In genomic region chr19:47447470-47448359, GRCh38 we compare ENCODE assay signal across 8 cellular contexts. TPM values are rescaled to one million over a fixed set of nuclear protein-coding genes. Genes with fewer than 3 reads are reported as not detected.
A peak's percentile ranks its signal among the peaks of the same experiment; 100 is the strongest.
DNase-seq lines count a peak whose midpoint lies in the region; ATAC-seq and TF ChIP-seq lines count a peak whose summit lies in the region.

No MANE protein-coding gene starts in this region.

- H3K27me3 ChIP-seq in HUES64 (ENCODE audit: insufficient read depth, low read length), result peaks cover 27% of the 10 kb centered on the region
- H3K27me3 ChIP-seq in lower lobe of right lung (ENCODE audit: low read depth), result peaks cover 69% of the 10 kb centered on the region

- H3K27ac ChIP-seq in HUES64 (ENCODE audit: low read depth, low read length), result no peak overlapping the region
- H3K27ac ChIP-seq in coronary artery, result no peak overlapping the region
- no peak overlapping the region for H3K27ac ChIP-seq in lower lobe of right lung

- intact Hi-C loops in lower lobe of right lung (cut with DNase I), result loop anchor here (10.0 kb wide), 1 partner anchor 237 kb away; no protein-coding TSS in a partner anchor

- H3K4me1 ChIP-seq in HUES64 (ENCODE audit: insufficient read depth, low read length) (peaks cover 6% of the 10 kb centered on the region), lower lobe of right lung (peaks cover 22% of the 10 kb centered on the region)

- H3K4me3 ChIP-seq in HUES64 (ENCODE audit: low read length) (peak overlapping the region; percentile 54), coronary artery (peak overlapping the region; percentile 61), lower lobe of right lung (no peak overlapping the region)

- DNase-seq in ACHN (peak; percentile 5), coronary artery (ENCODE audit: low spot score) (no peak), lower lobe of right lung (peak; percentile 70), GM20000 (ENCODE audit: low spot score) (no peak)
- peak; percentile 27 to 58 (median 56) for DNase-seq in stimulated activated naive CD4-positive, alpha-beta T cell (lab: John Stamatoyannopoulos, UW)

- 6% methylated on average over 95 of the region's 95 CpGs for WGBS in HUES64

- in situ Hi-C loops in ACHN (cut with HindIII; ENCODE audit: low pct_ligation_motif_present, low pct_unique_long_range_greater_than_20kb, low sequenced_read_pairs), result no loop called here

- H3K9me3 ChIP-seq in HUES64 (ENCODE audit: insufficient read depth, low read depth, low read length), result no peaks in the 10 kb centered on the region
- no peaks in the 10 kb centered on the region for H3K9me3 ChIP-seq in lower lobe of right lung

- peak overlapping the region; percentile 54; the same call in 1 of the 2 replicates for H3K9ac ChIP-seq in HUES64 (ENCODE audit: low read depth, low read length)

- TF ChIP-seq CTCF in coronary artery (IDR thresholded peaks at IDR 0.05) (no peak), lower lobe of right lung (IDR thresholded peaks at IDR 0.05) (no peak), GM20000 (IDR thresholded peaks at IDR 0.05; ENCODE audit: extremely low read depth, missing control alignments) (no peak)

- no peaks in the 10 kb centered on the region for H3K36me3 ChIP-seq in HUES64 (ENCODE audit: insufficient read depth, low read length)
- no peaks in the 10 kb centered on the region for H3K36me3 ChIP-seq in lower lobe of right lung

- ATAC-seq in activated CD4-positive, CD25-positive, alpha-beta regulatory T cell treated with anti-CD3 and anti-CD28 coated beads, Interleukin-2, amount 50 U/mL, for 24 hours, result peak; percentile 58 to 60
- ATAC-seq in lower lobe of right lung (peak; percentile 64 to 80), HG03378 (IDR thresholded peaks at IDR 0.05; ENCODE audit: unreplicated experiment) (no peak)

RNA-seq across cellular contexts. Expression of gene SLC8A2, which starts 24.0 kb away (rescaled TPM):
- 3.0 TPM for polyA plus RNA-seq in HUES64 (2013, experiment 1 of 2)
- 3.4 TPM for polyA plus RNA-seq in HUES64 (2013, experiment 2 of 2)
- 0.27 TPM for total RNA-seq in lower lobe of right lung

RNA-seq across cellular contexts. Expression of gene MEIS3, which starts 28.4 kb away (rescaled TPM):
- polyA plus RNA-seq in HUES64 (2013, experiment 1 of 2), result 64.8 TPM
- polyA plus RNA-seq in HUES64 (2013, experiment 2 of 2), result 85.5 TPM
- total RNA-seq in lower lobe of right lung, result 5.3 TPM

RNA-seq across cellular contexts. Expression of gene KPTN, which starts 36.3 kb away (rescaled TPM):
- polyA plus RNA-seq in HUES64 (2013, experiment 1 of 2), result 22.5 TPM
- polyA plus RNA-seq in HUES64 (2013, experiment 2 of 2), result 24.7 TPM
- 14.5 TPM for total RNA-seq in lower lobe of right lung

Comparison
In these comparisons a context has a peak if more than half of its experiments do, and no peak if none do; other contexts are left out.
1. DNase-seq: peak in ACHN (single experiment), lower lobe of right lung (single experiment) and stimulated activated naive CD4-positive, alpha-beta T cell (6 of 6); none in coronary artery (single experiment) and GM20000 (single experiment).